Comparison of ENCODE assay signal across 8 cellular contexts in genomic region chr20:33664085-33664761, GRCh38. TPM values are rescaled to one million over a fixed set of nuclear protein-coding genes. Genes with fewer than 3 reads are reported as not detected.
DNase-seq lines count a peak whose midpoint lies in the region; ATAC-seq, FAIRE-seq and TF ChIP-seq lines count a peak whose summit lies in the region.

No MANE protein-coding gene starts in this region.

- ATAC-seq in HepG2 = peak; percentile 18

- POLR2A ChIA-PET in HepG2 (lab: Yijun Ruan, JAX) = interaction anchor here (0.5 to 3.7 kb wide), 22 partner anchors 9 to 448 kb away, joined by 3 to 24 read pairs (median 7); partner anchors contain the start of genes CBFA2T2, CDK5RAP1, CHMP4B and EIF2S2

- no peak for DNase-seq in activated CD4-positive, alpha-beta T cell treated with anti-CD3 and anti-CD28 coated beads, Interleukin-2, amount 10 ng/mL, durations not matched to agents 24 days and 14 days
- no peak for DNase-seq in activated CD4-positive, alpha-beta T cell treated with anti-CD3 and anti-CD28 coated beads for 48 hours
- no peak for DNase-seq in activated naive CD8-positive, alpha-beta T cell treated with anti-CD3 and anti-CD28 coated beads for 36 hours
- DNase-seq in HepG2 (ENCODE audit: low spot score) (no peak), tibial nerve (ENCODE audit: low spot score in 2 of 2) (no peak), AG20443 (ENCODE audit: low spot score) (no peak), NCI-H2196 (lab: John Stamatoyannopoulos, UW; ENCODE audit: unreplicated experiment) (no peak), COLO829 (ENCODE audit: low spot score) (no peak)

- peak; percentile 72 for FAIRE-seq in HepG2 (lab: Jason Lieb, UNC)

- TF ChIP-seq EP300 in HepG2 (IDR thresholded peaks at IDR 0.05; ENCODE audit: low read depth in 2 of 2, low read length in 2 of 2) (no peak), HepG2 (CRISPR knock-in tag; IDR thresholded peaks at IDR 0.05; ENCODE audit: borderline replicate concordance) (no peak; the same call in 1 of the 2 replicates), tibial nerve (IDR thresholded peaks at IDR 0.05) (no peak)

- H4K20me1 ChIP-seq in HepG2 (ENCODE audit: insufficient read depth, low read length) = no peaks in the 10 kb centered on the region

- in situ Hi-C loops in HepG2 (cut with HindIII; ENCODE audit: extremely low pct_ligation_motif_present, low pct_unique_long_range_greater_than_20kb) = no loop called here

- H3K27me3 Mint-ChIP-seq in activated CD4-positive, alpha-beta T cell treated with anti-CD3 and anti-CD28 coated beads, Interleukin-2, amount 10 ng/mL, durations not matched to agents 24 days and 14 days = no peaks in the 10 kb centered on the region
- H3K27me3 Mint-ChIP-seq in activated naive CD8-positive, alpha-beta T cell treated with anti-CD3 and anti-CD28 coated beads for 36 hours = no peaks in the 10 kb centered on the region

- H2AFZ ChIP-seq in HepG2 (ENCODE audit: low read length) = no peak overlapping the region

- TF ChIP-seq RAD21 in HepG2 (CRISPR knock-in tag; IDR thresholded peaks at IDR 0.05) = no peak

- H3K27ac ChIP-seq in HepG2 (ENCODE audit: extremely low read length, insufficient read depth, low read length) (peak overlapping the region; percentile 65), tibial nerve (peak overlapping the region; percentile 71 to 94 (median 92))

- TF ChIP-seq CTCF in HepG2 (CRISPR knock-in tag; IDR thresholded peaks at IDR 0.05) (no peak), tibial nerve (IDR thresholded peaks at IDR 0.05) (no peak)

- 34% methylated on average over 9 of the region's 9 CpGs for WGBS in HepG2 (ENCODE audit: low lambda C conversion rate)
- WGBS in tibial nerve, 2 donors = 33 to 39% methylated on average over 8 to 9 of the region's 9 CpGs

- H3K36me3 ChIP-seq in HepG2 (replicated peaks in 1 of 2; ENCODE audit: control insufficient read depth in 1 of 2, insufficient read depth in 2 of 2, low read length in 2 of 2) = peaks cover 31 to 32% of the 10 kb centered on the region in 2 experiments
- H3K36me3 ChIP-seq in tibial nerve = peaks cover 0 to 21% (median 0%) of the 10 kb centered on the region in 3 donors

- H3K27me3 ChIP-seq in HepG2 (ENCODE audit: control insufficient read depth in 1 of 2, insufficient read depth in 2 of 2, low read length in 2 of 2) (no peaks in the 10 kb centered on the region; a peak in 1 of 5 replicates), tibial nerve (no peaks in the 10 kb centered on the region)

- peak overlapping the region; percentile 89 for H3K27ac Mint-ChIP-seq in activated CD4-positive, alpha-beta T cell treated with anti-CD3 and anti-CD28 coated beads, Interleukin-2, amount 10 ng/mL, durations not matched to agents 24 days and 14 days
- peak overlapping the region; percentile 76 for H3K27ac Mint-ChIP-seq in activated naive CD8-positive, alpha-beta T cell treated with anti-CD3 and anti-CD28 coated beads for 36 hours

- H3K4me2 ChIP-seq in HepG2 (ENCODE audit: low read depth, low read length) = peak overlapping the region; percentile 98

- TSS peak; percentile 97 for BruUV-seq in HepG2 (replicated peaks; lab: Mats Ljungman, UMichigan)

- H3K4me3 Mint-ChIP-seq in activated CD4-positive, alpha-beta T cell treated with anti-CD3 and anti-CD28 coated beads, Interleukin-2, amount 10 ng/mL, durations not matched to agents 24 days and 14 days = peak overlapping the region; percentile 87
- peak overlapping the region; percentile 84 for H3K4me3 Mint-ChIP-seq in activated naive CD8-positive, alpha-beta T cell treated with anti-CD3 and anti-CD28 coated beads for 36 hours

- TF ChIP-seq POLR2A in HepG2 (IDR thresholded peaks at IDR 0.05; ENCODE audit: insufficient read depth in 1 of 2, low read depth in 2 of 2, low read length in 2 of 2) (no peak; a peak in 1 of 4 replicates), tibial nerve (IDR thresholded peaks at IDR 0.05) (no peak)

- CTCF ChIA-PET in HepG2 (lab: Yijun Ruan, JAX; ENCODE audit: low intra/inter-chr PET ratio, low total read pairs) = interaction anchor here (1.5 kb wide), 1 partner anchor 68 kb away, joined by 5 read pairs; the partner anchor contains the start of gene ZNF341

- no peaks in the 10 kb centered on the region for H3K9me3 ChIP-seq in HepG2 (ENCODE audit: low read length)
- H3K9me3 ChIP-seq in tibial nerve = no peaks in the 10 kb centered on the region

- H3K9me3 Mint-ChIP-seq in activated CD4-positive, alpha-beta T cell treated with anti-CD3 and anti-CD28 coated beads, Interleukin-2, amount 10 ng/mL, durations not matched to agents 24 days and 14 days = no peaks in the 10 kb centered on the region
- H3K9me3 Mint-ChIP-seq in activated naive CD8-positive, alpha-beta T cell treated with anti-CD3 and anti-CD28 coated beads for 36 hours = no peaks in the 10 kb centered on the region

- intact Hi-C loops in activated CD4-positive, alpha-beta T cell treated with anti-CD3 and anti-CD28 coated beads, Interleukin-2, amount 10 ng/mL, durations not matched to agents 24 days and 14 days (cut with micrococcal nuclease) = no loop called here
- intact Hi-C loops in HepG2 (cut with micrococcal nuclease; ENCODE audit: unreplicated experiment) = loop anchor here (5.0 kb wide), 1 partner anchor 262 kb away; the partner anchor contains the start of gene CDK5RAP1

- peak overlapping the region; percentile 80 for H3K9ac ChIP-seq in HepG2 (ENCODE audit: insufficient read depth, low read depth, low read length)

- H3K4me1 ChIP-seq in HepG2 (ENCODE audit: insufficient read depth, low read length) (peaks cover 28% of the 10 kb centered on the region), tibial nerve (peaks cover 0 to 49% (median 16%) of the 10 kb centered on the region in 4 donors)

- peak overlapping the region; percentile 77 to 88 (median 87) for H3K4me3 ChIP-seq in HepG2 (replicated peaks in 1 of 3; ENCODE audit: insufficient read depth in 1 of 3, low read depth in 2 of 3, low read length in 3 of 3)
- H3K4me3 ChIP-seq in tibial nerve = peak overlapping the region; percentile 56 to 93 (median 66)

- H3K79me2 ChIP-seq in HepG2 (ENCODE audit: insufficient read depth, low read length) = peaks cover 8% of the 10 kb centered on the region

- peaks cover 35% of the 10 kb centered on the region for H3K4me1 Mint-ChIP-seq in activated CD4-positive, alpha-beta T cell treated with anti-CD3 and anti-CD28 coated beads, Interleukin-2, amount 10 ng/mL, durations not matched to agents 24 days and 14 days
- H3K4me1 Mint-ChIP-seq in activated naive CD8-positive, alpha-beta T cell treated with anti-CD3 and anti-CD28 coated beads for 36 hours = peaks cover 29% of the 10 kb centered on the region

- H3K36me3 Mint-ChIP-seq in activated CD4-positive, alpha-beta T cell treated with anti-CD3 and anti-CD28 coated beads, Interleukin-2, amount 10 ng/mL, durations not matched to agents 24 days and 14 days (ENCODE audit: low read depth) = peaks cover 5% of the 10 kb centered on the region
- peaks cover 7% of the 10 kb centered on the region for H3K36me3 Mint-ChIP-seq in activated naive CD8-positive, alpha-beta T cell treated with anti-CD3 and anti-CD28 coated beads for 36 hours

RNA-seq across cellular contexts. Expression of gene C20orf144, which starts 2.1 kb away (rescaled TPM):
- total RNA-seq in activated CD4-positive, alpha-beta T cell treated with anti-CD3 and anti-CD28 coated beads, Interleukin-2, amount 10 ng/mL, durations not matched to agents 24 days and 14 days = 0.16 and 0.26 TPM in 2 replicates
- under 1 TPM; 0.10 to 0.21 TPM for total RNA-seq in activated naive CD8-positive, alpha-beta T cell treated with anti-CD3 and anti-CD28 coated beads for 36 hours
- 0.09 and 0.14 TPM in 2 replicates for total RNA-seq in HepG2 (2016; rRNA removed; fragmentation: Illumina TruSeq; extraction: Trizol)
- total RNA-seq in HepG2 (2016; cell fraction: cytosol; rRNA removed; fragmentation: Illumina TruSeq; extraction: Trizol; ENCODE audit: low read depth) = 0.30 and 0.35 TPM in 2 replicates
- total RNA-seq in HepG2 (2016; cell fraction: insoluble cytoplasmic fraction; rRNA removed; fragmentation: Illumina TruSeq; extraction: Trizol) = 0.11 TPM in 1 of 2 replicates, not detected in the other
- 0.37 and 0.38 TPM in 2 replicates for total RNA-seq in HepG2 (2016; cell fraction: membrane; rRNA removed; fragmentation: Illumina TruSeq; extraction: Trizol)
- total RNA-seq in HepG2 (2016; cell fraction: nucleus; rRNA removed; fragmentation: Illumina TruSeq; extraction: Trizol) = 0.31 and 0.37 TPM in 2 replicates
- 0.16 TPM in 2 replicates for polyA plus RNA-seq in HepG2 (2011; rRNA removed)
- polyA plus RNA-seq in HepG2 (2011; cell fraction: cytosol; rRNA removed) = 0.17 and 0.29 TPM in 2 replicates
- polyA plus RNA-seq in HepG2 (2011; cell fraction: nucleus; rRNA removed) = 0.18 and 0.24 TPM in 2 replicates
- 0.21 and 0.32 TPM in 2 replicates for polyA plus RNA-seq in HepG2 (2012)
- 0.12 and 0.15 TPM in 2 replicates for polyA plus RNA-seq in HepG2 (2016; cell fraction: cytosol; fragmentation: Illumina TruSeq; extraction: Trizol; ENCODE audit: low read depth)
- polyA plus RNA-seq in HepG2 (2016; cell fraction: insoluble cytoplasmic fraction; fragmentation: Illumina TruSeq; extraction: Trizol; ENCODE audit: low read depth) = 0.20 and 0.21 TPM in 2 replicates
- polyA plus RNA-seq in HepG2 (2016; cell fraction: membrane; fragmentation: Illumina TruSeq; extraction: Trizol; ENCODE audit: low read depth) = 0.27 and 0.39 TPM in 2 replicates
- polyA plus RNA-seq in HepG2 (2016; cell fraction: nucleus; fragmentation: Illumina TruSeq; extraction: Trizol; ENCODE audit: insufficient read depth, low read depth) = not detected in 2 replicates
- polyA minus RNA-seq in HepG2 (2011; rRNA and poly(A)+ RNA removed; ENCODE audit: low replicate concordance) = 0.58 TPM in 1 of 2 replicates, not detected in the other
- polyA minus RNA-seq in HepG2 (2011; cell fraction: cytosol; rRNA and poly(A)+ RNA removed) = not detected in 2 replicates
- polyA minus RNA-seq in HepG2 (2011; cell fraction: nucleus; rRNA and poly(A)+ RNA removed) = 0.26 TPM in 1 of 2 replicates, not detected in the other
- not detected for total RNA-seq in tibial nerve

RNA-seq across cellular contexts. Expression of gene ACTL10, which starts 2.5 kb away (rescaled TPM):
- total RNA-seq in activated CD4-positive, alpha-beta T cell treated with anti-CD3 and anti-CD28 coated beads, Interleukin-2, amount 10 ng/mL, durations not matched to agents 24 days and 14 days = 3.7 TPM in 2 replicates
- total RNA-seq in activated naive CD8-positive, alpha-beta T cell treated with anti-CD3 and anti-CD28 coated beads for 36 hours = 1 to 10 TPM; 4.1 TPM
- total RNA-seq in HepG2 (2016; rRNA removed; fragmentation: Illumina TruSeq; extraction: Trizol) = not detected in 2 replicates
- not detected in 2 replicates for total RNA-seq in HepG2 (2016; cell fraction: cytosol; rRNA removed; fragmentation: Illumina TruSeq; extraction: Trizol; ENCODE audit: low read depth)
- not detected in 2 replicates for total RNA-seq in HepG2 (2016; cell fraction: insoluble cytoplasmic fraction; rRNA removed; fragmentation: Illumina TruSeq; extraction: Trizol)
- not detected in 2 replicates for total RNA-seq in HepG2 (2016; cell fraction: membrane; rRNA removed; fragmentation: Illumina TruSeq; extraction: Trizol)
- total RNA-seq in HepG2 (2016; cell fraction: nucleus; rRNA removed; fragmentation: Illumina TruSeq; extraction: Trizol) = not detected in 2 replicates
- not detected in 2 replicates for polyA plus RNA-seq in HepG2 (2011; rRNA removed)
- not detected in 2 replicates for polyA plus RNA-seq in HepG2 (2011; cell fraction: cytosol; rRNA removed)
- polyA plus RNA-seq in HepG2 (2011; cell fraction: nucleus; rRNA removed) = not detected in 2 replicates
- 0.11 and 0.12 TPM in 2 replicates for polyA plus RNA-seq in HepG2 (2012)
- not detected in 2 replicates for polyA plus RNA-seq in HepG2 (2016; cell fraction: cytosol; fragmentation: Illumina TruSeq; extraction: Trizol; ENCODE audit: low read depth)
- not detected in 2 replicates for polyA plus RNA-seq in HepG2 (2016; cell fraction: insoluble cytoplasmic fraction; fragmentation: Illumina TruSeq; extraction: Trizol; ENCODE audit: low read depth)
- polyA plus RNA-seq in HepG2 (2016; cell fraction: membrane; fragmentation: Illumina TruSeq; extraction: Trizol; ENCODE audit: low read depth) = not detected in 2 replicates
- not detected in 2 replicates for polyA plus RNA-seq in HepG2 (2016; cell fraction: nucleus; fragmentation: Illumina TruSeq; extraction: Trizol; ENCODE audit: insufficient read depth, low read depth)
- 0.12 and 3.5 TPM in 2 replicates for polyA minus RNA-seq in HepG2 (2011; rRNA and poly(A)+ RNA removed; ENCODE audit: low replicate concordance)
- not detected in 2 replicates for polyA minus RNA-seq in HepG2 (2011; cell fraction: cytosol; rRNA and poly(A)+ RNA removed)
- polyA minus RNA-seq in HepG2 (2011; cell fraction: nucleus; rRNA and poly(A)+ RNA removed) = not detected in 2 replicates
- 1 to 10 TPM; 1.1 to 4.3 (median 3.8) TPM for total RNA-seq in tibial nerve

RNA-seq across cellular contexts. Expression of gene NECAB3, which starts 10.0 kb away (rescaled TPM):
- 29.0 and 30.0 TPM in 2 replicates for total RNA-seq in activated CD4-positive, alpha-beta T cell treated with anti-CD3 and anti-CD28 coated beads, Interleukin-2, amount 10 ng/mL, durations not matched to agents 24 days and 14 days
- total RNA-seq in activated naive CD8-positive, alpha-beta T cell treated with anti-CD3 and anti-CD28 coated beads for 36 hours = 10 to 100 TPM; 10.7 to 12.0 TPM
- total RNA-seq in HepG2 (2016; rRNA removed; fragmentation: Illumina TruSeq; extraction: Trizol) (26.4 and 61.5 TPM in 2 replicates), tibial nerve (100 to 1,000 TPM in 1 of 4 donors, 10 to 100 TPM in 3; 80.8 to 103 (median 91.5) TPM)
- 43.9 and 46.0 TPM in 2 replicates for total RNA-seq in HepG2 (2016; cell fraction: cytosol; rRNA removed; fragmentation: Illumina TruSeq; extraction: Trizol; ENCODE audit: low read depth)
- total RNA-seq in HepG2 (2016; cell fraction: insoluble cytoplasmic fraction; rRNA removed; fragmentation: Illumina TruSeq; extraction: Trizol) = 23.2 and 62.1 TPM in 2 replicates
- 62.7 and 67.8 TPM in 2 replicates for total RNA-seq in HepG2 (2016; cell fraction: membrane; rRNA removed; fragmentation: Illumina TruSeq; extraction: Trizol)
- 71.4 and 86.1 TPM in 2 replicates for total RNA-seq in HepG2 (2016; cell fraction: nucleus; rRNA removed; fragmentation: Illumina TruSeq; extraction: Trizol)
- polyA plus RNA-seq in HepG2 (2011; rRNA removed) = 65.5 and 81.8 TPM in 2 replicates
- 30.3 and 70.4 TPM in 2 replicates for polyA plus RNA-seq in HepG2 (2011; cell fraction: cytosol; rRNA removed)
- polyA plus RNA-seq in HepG2 (2011; cell fraction: nucleus; rRNA removed) = 585 and 688 TPM in 2 replicates
- polyA plus RNA-seq in HepG2 (2012) = 32.0 and 41.2 TPM in 2 replicates
- 18.6 and 21.1 TPM in 2 replicates for polyA plus RNA-seq in HepG2 (2016; cell fraction: cytosol; fragmentation: Illumina TruSeq; extraction: Trizol; ENCODE audit: low read depth)
- 21.8 and 29.6 TPM in 2 replicates for polyA plus RNA-seq in HepG2 (2016; cell fraction: insoluble cytoplasmic fraction; fragmentation: Illumina TruSeq; extraction: Trizol; ENCODE audit: low read depth)
- polyA plus RNA-seq in HepG2 (2016; cell fraction: membrane; fragmentation: Illumina TruSeq; extraction: Trizol; ENCODE audit: low read depth) = 29.2 TPM in 2 replicates
- 161 and 163 TPM in 2 replicates for polyA plus RNA-seq in HepG2 (2016; cell fraction: nucleus; fragmentation: Illumina TruSeq; extraction: Trizol; ENCODE audit: insufficient read depth, low read depth)
- polyA minus RNA-seq in HepG2 (2011; rRNA and poly(A)+ RNA removed; ENCODE audit: low replicate concordance) = 148 and 154 TPM in 2 replicates
- polyA minus RNA-seq in HepG2 (2011; cell fraction: cytosol; rRNA and poly(A)+ RNA removed) = 27.1 and 33.2 TPM in 2 replicates
- 103 and 112 TPM in 2 replicates for polyA minus RNA-seq in HepG2 (2011; cell fraction: nucleus; rRNA and poly(A)+ RNA removed)

RNA-seq across cellular contexts. Expression of gene E2F1, which starts 22.0 kb away (rescaled TPM):
- total RNA-seq in activated CD4-positive, alpha-beta T cell treated with anti-CD3 and anti-CD28 coated beads, Interleukin-2, amount 10 ng/mL, durations not matched to agents 24 days and 14 days = 77.2 and 78.3 TPM in 2 replicates
- total RNA-seq in activated naive CD8-positive, alpha-beta T cell treated with anti-CD3 and anti-CD28 coated beads for 36 hours = 10 to 100 TPM; 76.1 to 79.6 TPM
- total RNA-seq in HepG2 (2016; rRNA removed; fragmentation: Illumina TruSeq; extraction: Trizol) = 25.3 and 39.4 TPM in 2 replicates
- total RNA-seq in HepG2 (2016; cell fraction: cytosol; rRNA removed; fragmentation: Illumina TruSeq; extraction: Trizol; ENCODE audit: low read depth) = 23.5 and 26.5 TPM in 2 replicates
- total RNA-seq in HepG2 (2016; cell fraction: insoluble cytoplasmic fraction; rRNA removed; fragmentation: Illumina TruSeq; extraction: Trizol) = 22.9 and 41.6 TPM in 2 replicates
- total RNA-seq in HepG2 (2016; cell fraction: membrane; rRNA removed; fragmentation: Illumina TruSeq; extraction: Trizol) = 49.7 and 51.9 TPM in 2 replicates
- 29.5 and 34.7 TPM in 2 replicates for total RNA-seq in HepG2 (2016; cell fraction: nucleus; rRNA removed; fragmentation: Illumina TruSeq; extraction: Trizol)
- polyA plus RNA-seq in HepG2 (2011; rRNA removed) = 22.5 and 25.5 TPM in 2 replicates
- 14.5 and 25.4 TPM in 2 replicates for polyA plus RNA-seq in HepG2 (2011; cell fraction: cytosol; rRNA removed)
- polyA plus RNA-seq in HepG2 (2011; cell fraction: nucleus; rRNA removed) = 50.7 and 66.4 TPM in 2 replicates
- 14.4 and 23.5 TPM in 2 replicates for polyA plus RNA-seq in HepG2 (2012)
- 39.6 and 41.6 TPM in 2 replicates for polyA plus RNA-seq in HepG2 (2016; cell fraction: cytosol; fragmentation: Illumina TruSeq; extraction: Trizol; ENCODE audit: low read depth)
- polyA plus RNA-seq in HepG2 (2016; cell fraction: insoluble cytoplasmic fraction; fragmentation: Illumina TruSeq; extraction: Trizol; ENCODE audit: low read depth) = 32.3 and 37.3 TPM in 2 replicates
- polyA plus RNA-seq in HepG2 (2016; cell fraction: membrane; fragmentation: Illumina TruSeq; extraction: Trizol; ENCODE audit: low read depth) = 56.5 and 59.4 TPM in 2 replicates
- 97.6 and 106 TPM in 2 replicates for polyA plus RNA-seq in HepG2 (2016; cell fraction: nucleus; fragmentation: Illumina TruSeq; extraction: Trizol; ENCODE audit: insufficient read depth, low read depth)
- 35.0 and 64.5 TPM in 2 replicates for polyA minus RNA-seq in HepG2 (2011; rRNA and poly(A)+ RNA removed; ENCODE audit: low replicate concordance)
- polyA minus RNA-seq in HepG2 (2011; cell fraction: cytosol; rRNA and poly(A)+ RNA removed) = 7.4 and 10.7 TPM in 2 replicates
- polyA minus RNA-seq in HepG2 (2011; cell fraction: nucleus; rRNA and poly(A)+ RNA removed) = 8.0 and 10.6 TPM in 2 replicates
- total RNA-seq in tibial nerve = 1 to 10 TPM; 1.3 to 4.2 (median 1.8) TPM

RNA-seq across cellular contexts. Expression of gene PXMP4, which starts 55.9 kb away (rescaled TPM):
- total RNA-seq in activated CD4-positive, alpha-beta T cell treated with anti-CD3 and anti-CD28 coated beads, Interleukin-2, amount 10 ng/mL, durations not matched to agents 24 days and 14 days = 5.4 and 5.5 TPM in 2 replicates
- total RNA-seq in activated naive CD8-positive, alpha-beta T cell treated with anti-CD3 and anti-CD28 coated beads for 36 hours = 1 to 10 TPM; 6.9 to 7.3 TPM
- total RNA-seq in HepG2 (2016; rRNA removed; fragmentation: Illumina TruSeq; extraction: Trizol) (not detected in 2 replicates), tibial nerve (1 to 10 TPM; 5.1 to 9.6 (median 8.6) TPM)
- total RNA-seq in HepG2 (2016; cell fraction: cytosol; rRNA removed; fragmentation: Illumina TruSeq; extraction: Trizol; ENCODE audit: low read depth) = not detected in 2 replicates
- not detected in 2 replicates for total RNA-seq in HepG2 (2016; cell fraction: insoluble cytoplasmic fraction; rRNA removed; fragmentation: Illumina TruSeq; extraction: Trizol)
- total RNA-seq in HepG2 (2016; cell fraction: membrane; rRNA removed; fragmentation: Illumina TruSeq; extraction: Trizol) = not detected in 2 replicates
- total RNA-seq in HepG2 (2016; cell fraction: nucleus; rRNA removed; fragmentation: Illumina TruSeq; extraction: Trizol) = not detected in 2 replicates
- polyA plus RNA-seq in HepG2 (2011; rRNA removed) = not detected in 2 replicates
- polyA plus RNA-seq in HepG2 (2011; cell fraction: cytosol; rRNA removed) = 0.01 TPM in 1 of 2 replicates, not detected in the other
- polyA plus RNA-seq in HepG2 (2011; cell fraction: nucleus; rRNA removed) = not detected in 2 replicates
- polyA plus RNA-seq in HepG2 (2012) = 0.07 TPM in 1 of 2 replicates, not detected in the other
- not detected in 2 replicates for polyA plus RNA-seq in HepG2 (2016; cell fraction: cytosol; fragmentation: Illumina TruSeq; extraction: Trizol; ENCODE audit: low read depth)
- polyA plus RNA-seq in HepG2 (2016; cell fraction: insoluble cytoplasmic fraction; fragmentation: Illumina TruSeq; extraction: Trizol; ENCODE audit: low read depth) = not detected in 2 replicates
- polyA plus RNA-seq in HepG2 (2016; cell fraction: membrane; fragmentation: Illumina TruSeq; extraction: Trizol; ENCODE audit: low read depth) = not detected in 2 replicates
- polyA plus RNA-seq in HepG2 (2016; cell fraction: nucleus; fragmentation: Illumina TruSeq; extraction: Trizol; ENCODE audit: insufficient read depth, low read depth) = not detected in 2 replicates
- 0.20 and 11.4 TPM in 2 replicates for polyA minus RNA-seq in HepG2 (2011; rRNA and poly(A)+ RNA removed; ENCODE audit: low replicate concordance)
- polyA minus RNA-seq in HepG2 (2011; cell fraction: cytosol; rRNA and poly(A)+ RNA removed) = not detected in 2 replicates
- polyA minus RNA-seq in HepG2 (2011; cell fraction: nucleus; rRNA and poly(A)+ RNA removed) = not detected in 2 replicates
